8 cellular contexts compared by ENCODE assay signal in genomic region chr17:81512984-81513668, GRCh38. TPM values are rescaled to one million over a fixed set of nuclear protein-coding genes. Genes with fewer than 3 reads are reported as not detected.
DNase-seq lines count a peak whose midpoint lies in the region; ATAC-seq and TF ChIP-seq lines count a peak whose summit lies in the region.

No MANE protein-coding gene starts in this region.

- H3K27ac Mint-ChIP-seq in progenitor cell of endocrine pancreas: peak overlapping the region; percentile 98

- H3K9me3 Mint-ChIP-seq in progenitor cell of endocrine pancreas (ENCODE audit: low read depth): no peaks in the 10 kb centered on the region

- H3K4me3 Mint-ChIP-seq in progenitor cell of endocrine pancreas (ENCODE audit: low read depth): peak overlapping the region; percentile 78

- DNase-seq in ELR (ENCODE audit: low read depth) (peak; percentile 81), HK-2 (ENCODE audit: unreplicated experiment) (peak; percentile 72), RKO (ENCODE audit: low spot score) (peak; percentile 77), left cardiac atrium (peak; percentile 67), progenitor cell of endocrine pancreas (ENCODE audit: low spot score, unreplicated experiment) (peak; percentile 54), amniotic stem cell (lab: John Stamatoyannopoulos, UW) (no peak)
- DNase-seq in activated naive CD8-positive, alpha-beta T cell treated with anti-CD3 and anti-CD28 coated beads, Interleukin-2, amount 50 U/mL, for 16 hours (ENCODE audit: low read depth, low spot score): peak; percentile 29

- H3K36me3 Mint-ChIP-seq in progenitor cell of endocrine pancreas (ENCODE audit: insufficient read depth): peaks cover 40% of the 10 kb centered on the region

- intact Hi-C loops in left cardiac atrium (cut with DNase I): no loop called here

- H3K27me3 Mint-ChIP-seq in progenitor cell of endocrine pancreas: peaks cover 2% of the 10 kb centered on the region

- no peak for TF ChIP-seq CTCF in progenitor cell of endocrine pancreas (IDR thresholded peaks at IDR 0.05; ENCODE audit: unreplicated experiment)

- ATAC-seq in left cardiac atrium (peak; percentile 4 to 13), GM21619 (IDR thresholded peaks at IDR 0.05; ENCODE audit: unreplicated experiment) (no peak)

- H3K4me1 Mint-ChIP-seq in progenitor cell of endocrine pancreas (ENCODE audit: low read depth): peaks cover 29% of the 10 kb centered on the region

RNA-seq across cellular contexts. Expression of gene ACTG1, which starts 0.5 kb away (rescaled TPM):
- total RNA-seq in left cardiac atrium: 1,000 to 10,000 TPM in 1 of 2 donors, 100 to 1,000 TPM in 1; 663 to 1,095 TPM
- 3,227 and 3,279 TPM in 2 replicates for total RNA-seq in progenitor cell of endocrine pancreas

RNA-seq across cellular contexts. Expression of gene FSCN2, which starts 15.1 kb away (rescaled TPM):
- total RNA-seq in left cardiac atrium (under 1 TPM; 0.38 to 0.39 TPM), progenitor cell of endocrine pancreas (4.8 and 5.3 TPM in 2 replicates)

RNA-seq across cellular contexts. Expression of gene FAAP100, which starts 39.0 kb away (rescaled TPM):
- 10 to 100 TPM; 11.6 to 15.7 TPM for total RNA-seq in left cardiac atrium
- 46.5 and 47.7 TPM in 2 replicates for total RNA-seq in progenitor cell of endocrine pancreas
